ENCODE assay signal across 23 cellular contexts in genomic region chr1:99553301-99553700, GRCh38.
"Had no signal": no experiment of that assay in that cellular context is flagged by ENCODE, and none has a peak within 500 bp of the region (broad histone marks: within the 10 kb centered on the region; RNA-seq: fewer than 3 reads in every experiment).

No MANE protein-coding gene starts in this region.

- FAIRE-seq: colon, endothelial cell of umbilical vein, islet of Langerhans, keratinocyte had no signal

- H3K36me3 ChIP-seq: esophagus squamous epithelium, gastrocnemius medialis, heart right ventricle, left lung, lower lobe of right lung had no signal

- H3K27ac ChIP-seq: coronary artery, dorsolateral prefrontal cortex, esophagus squamous epithelium, gastrocnemius medialis, heart right ventricle, left lung, lower lobe of right lung had no signal

- H3K4me1 ChIP-seq: left lung, lower lobe of right lung had no signal

- H3K27me3 ChIP-seq: esophagus squamous epithelium, gastrocnemius medialis, heart right ventricle, left lung had no signal

- ATAC-seq: gastrocnemius medialis, heart right ventricle, left cardiac atrium, left lung, left ventricle myocardium superior, lower lobe of right lung had no signal

- H3K4me3 ChIP-seq: coronary artery, dorsolateral prefrontal cortex, esophagus squamous epithelium, gastrocnemius medialis, heart right ventricle, left lung, lower lobe of right lung had no signal

- DNase-seq: dermis blood vessel endothelial cell; dorsolateral prefrontal cortex; effector CD4-positive, alpha-beta T cell; effector memory CD4-positive, alpha-beta T cell; esophagus squamous epithelium; foreskin fibroblast; foreskin melanocyte; gastrocnemius medialis; glutamatergic neuron; head of caudate nucleus; heart right ventricle; hippocampal formation; left cardiac atrium; left lung; left ventricle myocardium superior; lower lobe of right lung; mesendoderm; midbrain had no signal

- H3K9me3 ChIP-seq: esophagus squamous epithelium, gastrocnemius medialis, left lung, lower lobe of right lung had no signal
